ENCODE assay signal across 11 cellular contexts in genomic region chr1:179021873-179022272, GRCh38. TPM values are rescaled to one million over a fixed set of nuclear protein-coding genes. Genes with fewer than 3 reads are reported as not detected.
DNase-seq lines count a peak whose midpoint lies in the region; ATAC-seq and TF ChIP-seq lines count a peak whose summit lies in the region.
"Had no signal": no experiment of that assay in that cellular context is flagged by ENCODE, and none has a peak within 500 bp of the region (broad histone marks: within the 10 kb centered on the region; RNA-seq: fewer than 3 reads in every experiment).

No MANE protein-coding gene starts in this region.

- H3K4me1 ChIP-seq in mammary epithelial cell (ENCODE audit: insufficient read depth, low read length) (peaks cover 14% of the 10 kb centered on the region), foreskin keratinocyte (peaks cover 9% of the 10 kb centered on the region)

- no peaks in the 10 kb centered on the region for H3K9me3 ChIP-seq in mammary epithelial cell (replicated peaks; ENCODE audit: insufficient read depth, low read length)
- H3K9me3 ChIP-seq: uterus had no signal

- CTCF ChIA-PET in mammary epithelial cell (lab: Charles Lee; ENCODE audit: low non-redundant PET): no interaction called here

- no peaks in the 10 kb centered on the region for H4K20me1 ChIP-seq in mammary epithelial cell (ENCODE audit: insufficient read depth, low read length)

- peak overlapping the region; percentile 3 for H3K4me2 ChIP-seq in mammary epithelial cell (ENCODE audit: insufficient read depth, low read depth, low read length)

- H3K79me2 ChIP-seq in mammary epithelial cell (ENCODE audit: insufficient read depth, low read length): peaks cover 7% of the 10 kb centered on the region

- 49% methylated on average over 6 of the region's 6 CpGs for WGBS in mammary epithelial cell (ENCODE audit: low coverage, missing lambda C conversion rate)

- no TSS peak for BruUV-seq in mammary epithelial cell (replicated peaks; lab: Mats Ljungman, UMichigan)

- intact Hi-C loops in mammary epithelial cell (cut with micrococcal nuclease): loop anchor here (10.0 kb wide), 1 partner anchor 173 kb away; no protein-coding TSS in a partner anchor

- in situ Hi-C loops in mammary epithelial cell (cut with MboI; ENCODE audit: low sequenced_read_pairs in 2 of 2): loop anchor here in 1 of 2 donors (25.0 kb wide), 1 partner anchor 260 kb away; no protein-coding TSS in a partner anchor

- H3K27me3 ChIP-seq in mammary epithelial cell (ENCODE audit: insufficient read depth, low read length) (no peaks in the 10 kb centered on the region), foreskin keratinocyte (no peaks in the 10 kb centered on the region)
- H3K27me3 ChIP-seq: uterus had no signal

- H3K4me3 ChIP-seq in mammary epithelial cell (replicated peaks in 1 of 3; ENCODE audit: insufficient read depth in 1 of 3, low read depth in 2 of 3, low read length in 3 of 3): no peak overlapping the region
- H3K4me3 ChIP-seq: uterus had no signal

- H3K9ac ChIP-seq in mammary epithelial cell (ENCODE audit: insufficient read depth, low read length): no peak overlapping the region

- no peak for TF ChIP-seq CTCF in mammary epithelial cell (conservative IDR thresholded peaks at IDR 0.05 in 1 of 2, IDR thresholded peaks at IDR 0.05 in 1 of 2; ENCODE audit: extremely low read depth in 1 of 2, insufficient read depth in 1 of 2, low read depth in 1 of 2, low read length in 2 of 2)
- no peak for TF ChIP-seq CTCF in foreskin keratinocyte (conservative IDR thresholded peaks at IDR 0.05)

- H3K27ac ChIP-seq in mammary epithelial cell (ENCODE audit: insufficient read depth, low read depth, low read length) (no peak overlapping the region), foreskin keratinocyte (no peak overlapping the region)
- H3K27ac ChIP-seq: uterus had no signal

- DNase-seq in Daoy (ENCODE audit: low read depth): peak; percentile 21
- peak; percentile 89 for DNase-seq in NCI-H526 treated with DMSO at 0.1 percent for 48 hours (lab: John Stamatoyannopoulos, UW)
- DNase-seq in mammary epithelial cell: no peak
- DNase-seq in occipital lobe (lab: John Stamatoyannopoulos, UW): peak; percentile 67
- DNase-seq in foreskin keratinocyte: no peak
- DNase-seq in activated CD4-positive, alpha-beta T cell treated with anti-CD3 and anti-CD28 coated beads for 1 hour: no peak
- DNase-seq: activated B cell treated with CpG ODN at 0.5 μM for 24 hours, amniotic stem cell, uterus had no signal

- peak overlapping the region; percentile 62 for H2AFZ ChIP-seq in mammary epithelial cell (ENCODE audit: low read depth, low read length)

- dilution Hi-C loops in mammary epithelial cell (cut with HindIII; ENCODE audit: low sequenced_read_pairs): no loop called here

- ATAC-seq in GM18868 (IDR thresholded peaks at IDR 0.05; ENCODE audit: unreplicated experiment) (no peak), foreskin keratinocyte (no peak), HG03457 (IDR thresholded peaks at IDR 0.05; ENCODE audit: unreplicated experiment) (no peak)

- H3K36me3 ChIP-seq in mammary epithelial cell (ENCODE audit: insufficient read depth, low read length): no peaks in the 10 kb centered on the region
- H3K36me3 ChIP-seq: uterus had no signal

RNA-seq across cellular contexts. Expression of gene FAM20B, which starts 3.8 kb away (rescaled TPM):
- total RNA-seq in Daoy (2014; rRNA removed; shearing (Covaris generic)): 30.9 and 38.5 TPM in 2 replicates
- 10 to 100 TPM; 36.8 to 44.3 TPM for total RNA-seq in mammary epithelial cell
- polyA plus RNA-seq in mammary epithelial cell: 18.8 TPM
- polyA minus RNA-seq in mammary epithelial cell: 33.1 TPM
- total RNA-seq in occipital lobe: 50.8 TPM
- total RNA-seq in foreskin keratinocyte: 28.9 and 29.1 TPM in 2 replicates
- 7.7 and 9.1 TPM in 2 replicates for polyA plus RNA-seq in foreskin keratinocyte

RNA-seq across cellular contexts. Expression of gene TOR3A, which starts 60.0 kb away (rescaled TPM):
- 27.7 and 39.2 TPM in 2 replicates for total RNA-seq in Daoy (2014; rRNA removed; shearing (Covaris generic))
- 10 to 100 TPM; 33.5 to 38.0 TPM for total RNA-seq in mammary epithelial cell
- 34.9 TPM for polyA plus RNA-seq in mammary epithelial cell
- polyA minus RNA-seq in mammary epithelial cell: 96.3 TPM
- 15.9 TPM for total RNA-seq in occipital lobe
- 31.2 and 32.1 TPM in 2 replicates for total RNA-seq in foreskin keratinocyte
- 31.1 and 35.8 TPM in 2 replicates for polyA plus RNA-seq in foreskin keratinocyte

Comparison
In these comparisons a context has a peak if more than half of its experiments do, and no peak if none do; other contexts are left out.
1. DNase-seq: peak in Daoy (single experiment), NCI-H526 treated with DMSO at 0.1 percent for 48 hours (single experiment) and occipital lobe (single experiment); none in mammary epithelial cell (single experiment), foreskin keratinocyte (0 of 2) and activated CD4-positive, alpha-beta T cell treated with anti-CD3 and anti-CD28 coated beads for 1 hour (single experiment).